In genomic region chr9:35114921-35115341, GRCh38 we compare ENCODE assay signal across 8 cellular contexts. TPM values are rescaled to one million over a fixed set of nuclear protein-coding genes. Genes with fewer than 3 reads are reported as not detected.
DNase-seq lines count a peak whose midpoint lies in the region; ATAC-seq and TF ChIP-seq lines count a peak whose summit lies in the region.

No MANE protein-coding gene starts in this region.

- no peak for ATAC-seq in activated CD8-positive, alpha-beta T cell treated with anti-CD3 and anti-CD28 coated beads for 36 hours
- no peak for ATAC-seq in naive thymus-derived CD4-positive, alpha-beta T cell
- ATAC-seq in HG03457 (IDR thresholded peaks at IDR 0.05; ENCODE audit: unreplicated experiment) (no peak), HG03097 (IDR thresholded peaks at IDR 0.05; ENCODE audit: low FRiP score, unreplicated experiment) (no peak)

- H3K36me3 Mint-ChIP-seq in Caco-2 (ENCODE audit: insufficient read depth, unreplicated experiment): peaks cover 23% of the 10 kb centered on the region
- H3K36me3 Mint-ChIP-seq in activated CD8-positive, alpha-beta T cell treated with anti-CD3 and anti-CD28 coated beads for 36 hours (ENCODE audit: low read depth): no peaks in the 10 kb centered on the region
- peaks cover 0 to 2% (median 0%) of the 10 kb centered on the region in 5 donors for H3K36me3 Mint-ChIP-seq in naive thymus-derived CD4-positive, alpha-beta T cell

- TF ChIP-seq CTCF in Caco-2 (IDR thresholded peaks at IDR 0.05; ENCODE audit: insufficient read depth in 1 of 2, low read depth in 1 of 2, low read length in 1 of 2, severe bottlenecking in 1 of 2, unreplicated experiment in 1 of 2): no peak
- no peak for TF ChIP-seq CTCF in activated CD8-positive, alpha-beta T cell treated with anti-CD3 and anti-CD28 coated beads for 36 hours (IDR thresholded peaks at IDR 0.05)

- peaks cover 27% of the 10 kb centered on the region for H3K4me1 Mint-ChIP-seq in Caco-2 (ENCODE audit: low read depth, unreplicated experiment)
- peaks cover 48% of the 10 kb centered on the region for H3K4me1 Mint-ChIP-seq in activated CD8-positive, alpha-beta T cell treated with anti-CD3 and anti-CD28 coated beads for 36 hours (ENCODE audit: low read depth)
- H3K4me1 Mint-ChIP-seq in naive thymus-derived CD4-positive, alpha-beta T cell: peaks cover 36 to 62% (median 59%) of the 10 kb centered on the region in 7 donors

- H3K9me3 ChIP-seq in Caco-2 (no peaks in the 10 kb centered on the region), KOPT-K1 (ENCODE audit: insufficient read depth, low read length, poor library complexity, severe bottlenecking) (no peaks in the 10 kb centered on the region)
- H3K9me3 ChIP-seq in naive thymus-derived CD4-positive, alpha-beta T cell (ENCODE audit: control insufficient read depth in 2 of 3, low read length in 3 of 3): no peaks in the 10 kb centered on the region

- intact Hi-C loops in Caco-2 (cut with micrococcal nuclease; ENCODE audit: unreplicated experiment): loop anchor here (1.0 to 10.0 kb wide), 4 partner anchors 12 to 620 kb away; partner anchors contain the start of genes CREB3, STOML2 and TLN1
- intact Hi-C loops in activated CD8-positive, alpha-beta T cell treated with anti-CD3 and anti-CD28 coated beads for 36 hours (cut with micrococcal nuclease): loop anchor here (5.0 to 10.0 kb wide), 3 partner anchors 142 to 440 kb away; no protein-coding TSS in a partner anchor
- intact Hi-C loops in naive thymus-derived CD4-positive, alpha-beta T cell (cut with micrococcal nuclease): loop anchor here (2.0 to 10.0 kb wide), 15 partner anchors 300 to 1950 kb away; partner anchors contain the start of genes RNF38 (in 2 of the 2), B4GALT1 (in 1 of the 2), CCDC107 (in 1 of the 2) and CCL27 (in 1 of the 2)

- H3K27me3 ChIP-seq in Caco-2 (replicated peaks; ENCODE audit: control insufficient read depth, insufficient read depth, low read length): no peaks in the 10 kb centered on the region
- no peaks in the 10 kb centered on the region for H3K27me3 ChIP-seq in naive thymus-derived CD4-positive, alpha-beta T cell (ENCODE audit: control insufficient read depth in 2 of 2, insufficient read depth in 2 of 2, low read length in 2 of 2)

- H3K27ac ChIP-seq in KOPT-K1 (ENCODE audit: low read depth, low read length, poor library complexity, severe bottlenecking): peak overlapping the region; percentile 69
- H3K27ac ChIP-seq in naive thymus-derived CD4-positive, alpha-beta T cell (ENCODE audit: low read depth, low read length): peak overlapping the region; percentile 79

- CTCF ChIA-PET in Caco-2 (lab: Charles Lee): interaction anchor here (0.8 to 3.0 kb wide), 4 partner anchors 9 to 439 kb away, joined by 3 to 54 read pairs (median 4); no protein-coding TSS in a partner anchor
- CTCF ChIA-PET in activated CD8-positive, alpha-beta T cell treated with anti-CD3 and anti-CD28 coated beads for 36 hours (lab: Charles Lee): interaction anchor here (1.0 to 4.4 kb wide), 4 partner anchors 11 to 144 kb away, joined by 3 to 22 read pairs (median 10); partner anchors contain the start of genes PIGO and STOML2
- CTCF ChIA-PET in naive thymus-derived CD4-positive, alpha-beta T cell (lab: Charles Lee): interaction anchor here (0.6 to 2.9 kb wide), 5 partner anchors 9 to 734 kb away, joined by 3 to 14 read pairs (median 4); partner anchors contain the start of genes PIGO and STOML2

- H3K27ac Mint-ChIP-seq in Caco-2 (ENCODE audit: unreplicated experiment): peak overlapping the region; percentile 68
- peak overlapping the region; percentile 86 for H3K27ac Mint-ChIP-seq in activated CD8-positive, alpha-beta T cell treated with anti-CD3 and anti-CD28 coated beads for 36 hours
- H3K27ac Mint-ChIP-seq in naive thymus-derived CD4-positive, alpha-beta T cell: peak overlapping the region; percentile 89 to 98 (median 94)

- POLR2A ChIA-PET in Caco-2 (lab: Charles Lee): interaction anchor here (1.2 to 3.3 kb wide), 2 partner anchors 12 to 144 kb away, joined by 6 to 26 read pairs; partner anchors contain the start of gene STOML2
- POLR2A ChIA-PET in activated CD8-positive, alpha-beta T cell treated with anti-CD3 and anti-CD28 coated beads for 36 hours (lab: Charles Lee): interaction anchor here (0.6 to 3.8 kb wide), 8 partner anchors 12 to 616 kb away, joined by 3 to 32 read pairs (median 5); partner anchors contain the start of genes FANCG, PIGO, STOML2 and VCP
- POLR2A ChIA-PET in naive thymus-derived CD4-positive, alpha-beta T cell (lab: Charles Lee): interaction anchor here (1.5 to 4.6 kb wide), 3 partner anchors 12 to 43 kb away, joined by 11 to 32 read pairs (median 11); partner anchors contain the start of genes STOML2 and VCP

- H3K4me3 ChIP-seq in Caco-2 (ENCODE audit: low read depth, low read length): peak overlapping the region; percentile 92
- H3K4me3 ChIP-seq in naive thymus-derived CD4-positive, alpha-beta T cell (ENCODE audit: low read length): peak overlapping the region; percentile 82

- BruUV-seq in Caco-2 (replicated peaks; lab: Mats Ljungman, UMichigan): no TSS peak

- H3K4me3 Mint-ChIP-seq in Caco-2 (ENCODE audit: unreplicated experiment): peak overlapping the region; percentile 91
- peak overlapping the region; percentile 75 for H3K4me3 Mint-ChIP-seq in activated CD8-positive, alpha-beta T cell treated with anti-CD3 and anti-CD28 coated beads for 36 hours
- peak overlapping the region; percentile 88 to 100 (median 93) for H3K4me3 Mint-ChIP-seq in naive thymus-derived CD4-positive, alpha-beta T cell

- H3K36me3 ChIP-seq in Caco-2 (ENCODE audit: control insufficient read depth, insufficient read depth, low read length): no peaks in the 10 kb centered on the region
- H3K36me3 ChIP-seq in KOPT-K1 (ENCODE audit: insufficient read depth, low read length): no peaks in the 10 kb centered on the region
- H3K36me3 ChIP-seq in naive thymus-derived CD4-positive, alpha-beta T cell (ENCODE audit: control insufficient read depth in 2 of 3, insufficient read depth in 3 of 3, low read length in 3 of 3): no peaks in the 10 kb centered on the region

- H3K4me1 ChIP-seq in Caco-2: peaks cover 32% of the 10 kb centered on the region
- H3K4me1 ChIP-seq in naive thymus-derived CD4-positive, alpha-beta T cell (ENCODE audit: control insufficient read depth in 2 of 2, insufficient read depth in 2 of 2, low read length in 2 of 2): peaks cover 40 to 46% of the 10 kb centered on the region in 2 donors

- no peaks in the 10 kb centered on the region for H3K9me3 Mint-ChIP-seq in Caco-2 (ENCODE audit: unreplicated experiment)
- no peaks in the 10 kb centered on the region for H3K9me3 Mint-ChIP-seq in activated CD8-positive, alpha-beta T cell treated with anti-CD3 and anti-CD28 coated beads for 36 hours
- H3K9me3 Mint-ChIP-seq in naive thymus-derived CD4-positive, alpha-beta T cell: no peaks in the 10 kb centered on the region

- no peaks in the 10 kb centered on the region for H3K27me3 Mint-ChIP-seq in Caco-2 (ENCODE audit: insufficient read depth, unreplicated experiment)
- H3K27me3 Mint-ChIP-seq in activated CD8-positive, alpha-beta T cell treated with anti-CD3 and anti-CD28 coated beads for 36 hours: no peaks in the 10 kb centered on the region
- H3K27me3 Mint-ChIP-seq in naive thymus-derived CD4-positive, alpha-beta T cell: peaks cover 0 to 4% (median 0%) of the 10 kb centered on the region in 5 donors

- DNase-seq in Caco-2 (peak in 1 of 2 experiments; percentile 41), fibroblast of peridontal ligament (ENCODE audit: extremely low read depth) (peak; percentile 32)
- peak; percentile 70 for DNase-seq in activated CD8-positive, alpha-beta T cell treated with anti-CD3 and anti-CD28 coated beads for 36 hours
- peak in 4 of 9 donors; percentile 20 to 27 (median 23) for DNase-seq in naive thymus-derived CD4-positive, alpha-beta T cell
- DNase-seq in activated CD8-positive, alpha-beta memory T cell treated with anti-CD3 and anti-CD28 coated beads for 24 hours: no peak

RNA-seq across cellular contexts. Expression of gene ATOSB, which starts 0.7 kb away (rescaled TPM):
- 5.8 and 6.4 TPM in 2 replicates for total RNA-seq in Caco-2 (2022)
- total RNA-seq in activated CD8-positive, alpha-beta T cell treated with anti-CD3 and anti-CD28 coated beads for 36 hours: 1 to 10 TPM; 5.9 to 6.0 TPM
- total RNA-seq in naive thymus-derived CD4-positive, alpha-beta T cell: 10 to 100 TPM in 2 of 5 experiments, 1 to 10 TPM in 3; 5.9 to 26.0 (median 6.6) TPM
- 1 to 10 TPM in 1 of 2 donors, under 1 TPM in 1; 0.95 to 3.4 TPM for polyA plus RNA-seq in naive thymus-derived CD4-positive, alpha-beta T cell

RNA-seq across cellular contexts. Expression of gene STOML2, which starts 12.0 kb away (rescaled TPM):
- 235 and 239 TPM in 2 replicates for total RNA-seq in Caco-2 (2022)
- total RNA-seq in activated CD8-positive, alpha-beta T cell treated with anti-CD3 and anti-CD28 coated beads for 36 hours: 100 to 1,000 TPM; 208 to 211 TPM
- 100 to 1,000 TPM in 1 of 5 experiments, 10 to 100 TPM in 4; 34.7 to 126 (median 44.9) TPM for total RNA-seq in naive thymus-derived CD4-positive, alpha-beta T cell
- polyA plus RNA-seq in naive thymus-derived CD4-positive, alpha-beta T cell: 10 to 100 TPM; 85.6 to 88.8 TPM

RNA-seq across cellular contexts. Expression of gene PIGO, which starts 18.5 kb away (rescaled TPM):
- total RNA-seq in Caco-2 (2022): 38.7 and 41.5 TPM in 2 replicates
- 10 to 100 TPM; 19.8 to 21.9 TPM for total RNA-seq in activated CD8-positive, alpha-beta T cell treated with anti-CD3 and anti-CD28 coated beads for 36 hours
- 10 to 100 TPM; 27.1 to 36.0 (median 29.9) TPM for total RNA-seq in naive thymus-derived CD4-positive, alpha-beta T cell
- 10 to 100 TPM; 27.4 to 30.6 TPM for polyA plus RNA-seq in naive thymus-derived CD4-positive, alpha-beta T cell

RNA-seq across cellular contexts. Expression of gene FANCG, which starts 35.2 kb away (rescaled TPM):
- total RNA-seq in Caco-2 (2022): 68.9 and 74.8 TPM in 2 replicates
- 10 to 100 TPM; 91.5 to 94.0 TPM for total RNA-seq in activated CD8-positive, alpha-beta T cell treated with anti-CD3 and anti-CD28 coated beads for 36 hours
- 10 to 100 TPM; 19.6 to 84.9 (median 26.7) TPM for total RNA-seq in naive thymus-derived CD4-positive, alpha-beta T cell
- 10 to 100 TPM in 1 of 2 donors, 1 to 10 TPM in 1; 8.7 to 12.6 TPM for polyA plus RNA-seq in naive thymus-derived CD4-positive, alpha-beta T cell

RNA-seq across cellular contexts. Expression of gene VCP, which starts 42.5 kb away (rescaled TPM):
- 281 TPM in 2 replicates for total RNA-seq in Caco-2 (2022)
- 100 to 1,000 TPM; 215 to 224 TPM for total RNA-seq in activated CD8-positive, alpha-beta T cell treated with anti-CD3 and anti-CD28 coated beads for 36 hours
- total RNA-seq in naive thymus-derived CD4-positive, alpha-beta T cell: 100 to 1,000 TPM; 138 to 259 (median 202) TPM
- polyA plus RNA-seq in naive thymus-derived CD4-positive, alpha-beta T cell: 100 to 1,000 TPM; 134 to 198 TPM
